In genomic region chr1:154225370-154225769, GRCh38 we compare ENCODE assay signal across 33 cellular contexts. TPM values are rescaled to one million over a fixed set of nuclear protein-coding genes. Genes with fewer than 3 reads are reported as not detected.
DNase-seq lines count a peak whose midpoint lies in the region; ATAC-seq, FAIRE-seq and TF ChIP-seq lines count a peak whose summit lies in the region.
"Had no signal": no experiment of that assay in that cellular context is flagged by ENCODE, and none has a peak within 500 bp of the region (broad histone marks: within the 10 kb centered on the region; RNA-seq: fewer than 3 reads in every experiment).

No MANE protein-coding gene starts in this region.

- H3K79me2 ChIP-seq in astrocyte (ENCODE audit: insufficient read depth, low read length) = peaks cover 90% of the 10 kb centered on the region
- peaks cover 94% of the 10 kb centered on the region for H3K79me2 ChIP-seq in Karpas-422 (ENCODE audit: low read length)

- H3K27me3 Mint-ChIP-seq in activated T-cell treated with anti-CD3 and anti-CD28 coated beads, Interleukin-2, amount 50 U/mL, for 72 hours (ENCODE audit: low read depth) = no peaks in the 10 kb centered on the region
- no peaks in the 10 kb centered on the region for H3K27me3 Mint-ChIP-seq in IgD-negative memory B cell
- no peaks in the 10 kb centered on the region for H3K27me3 Mint-ChIP-seq in astrocyte (ENCODE audit: low read depth, unreplicated experiment)
- peaks cover 0 to 2% (median 0%) of the 10 kb centered on the region in 5 donors for H3K27me3 Mint-ChIP-seq in naive thymus-derived CD8-positive, alpha-beta T cell
- H3K27me3 Mint-ChIP-seq: activated CD4-positive, alpha-beta memory T cell treated with anti-CD3 and anti-CD28 coated beads, Interleukin-2, amount 10 ng/mL, durations not matched to agents 7 days and 5 days had no signal

- H3K4me1 ChIP-seq in astrocyte (ENCODE audit: insufficient read depth, low read length) (peaks cover 12% of the 10 kb centered on the region), Karpas-422 (ENCODE audit: low read length) (peaks cover 28% of the 10 kb centered on the region)

- H3K36me3 ChIP-seq in astrocyte (ENCODE audit: insufficient read depth, low read length) (peaks cover 42% of the 10 kb centered on the region), Karpas-422 (ENCODE audit: insufficient read depth, low read length) (peaks cover 79% of the 10 kb centered on the region)

- H3K27ac ChIP-seq in astrocyte (ENCODE audit: low read depth, low read length) (no peak overlapping the region), Karpas-422 (ENCODE audit: low read length) (no peak overlapping the region)
- H3K27ac ChIP-seq: brain microvascular endothelial cell, gastroesophageal sphincter, lower lobe of right lung, pancreas, Peyer's patch, thoracic aorta had no signal

- peaks cover 52% of the 10 kb centered on the region for H3K4me1 Mint-ChIP-seq in activated T-cell treated with anti-CD3 and anti-CD28 coated beads, Interleukin-2, amount 50 U/mL, for 72 hours (ENCODE audit: low read depth)
- H3K4me1 Mint-ChIP-seq in IgD-negative memory B cell (peaks cover 34 to 38% (median 37%) of the 10 kb centered on the region in 3 donors), astrocyte (ENCODE audit: low read depth, unreplicated experiment) (peaks cover 16% of the 10 kb centered on the region)
- peaks cover 36 to 65% (median 61%) of the 10 kb centered on the region in 4 donors for H3K4me1 Mint-ChIP-seq in naive thymus-derived CD8-positive, alpha-beta T cell

- no peak for FAIRE-seq in astrocyte (lab: Jason Lieb, UNC)
- FAIRE-seq: GM12892, pancreas, urothelium cell line had no signal

- no peak for DNase-seq in activated T-cell treated with anti-CD3 and anti-CD28 coated beads, Interleukin-2, amount 50 U/mL, for 72 hours
- DNase-seq in activated T-cell treated with anti-CD3 and anti-CD28 coated beads, Interleukin-2, amount 50 U/mL, for 1 hour = no peak
- DNase-seq in astrocyte (ENCODE audit: low read depth) (no peak), kidney glomerular epithelial cell (lab: John Stamatoyannopoulos, UW) (no peak), left colon (no peak), Karpas-422 (no peak)
- no peak for DNase-seq in naive thymus-derived CD8-positive, alpha-beta T cell
- DNase-seq: activated CD4-positive, alpha-beta memory T cell treated with anti-CD3 and anti-CD28 coated beads, Interleukin-2, amount 10 ng/mL, durations not matched to agents 7 days and 5 days; activated CD4-positive, CD25-positive, alpha-beta regulatory T cell treated with anti-CD3 and anti-CD28 coated beads, Interleukin-2, amount 50 U/mL, for 72 hours; activated effector memory CD4-positive, alpha-beta T cell treated with anti-CD3 and anti-CD28 coated beads, Interleukin-2, amount 50 U/mL, for 16 hours; brain microvascular endothelial cell; Kasumi-1; lower lobe of right lung; NCI-H1417 treated with DMSO at 0.1 percent for 48 hours; NCI-H2029 treated with DMSO at 0.1 percent for 48 hours; NCI-H2227 treated with DMSO at 0.1 percent for 48 hours; pancreas; Peyer's patch; SHP77; stimulated activated naive CD8-positive, alpha-beta T cell treated with anti-CD3 and anti-CD28 coated beads, Interleukin-15, Interleukin-2, amounts not matched to agents 100 U/mL and 50 U/mL, for 24 hours had no signal

- intact Hi-C loops in left colon (cut with DNase I, micrococcal nuclease) = no loop called here

- H3K4me2 ChIP-seq in astrocyte (ENCODE audit: low read length) (no peak overlapping the region), Karpas-422 (ENCODE audit: low read depth, low read length, poor library complexity, severe bottlenecking) (no peak overlapping the region)

- H3K4me3 ChIP-seq in astrocyte (ENCODE audit: insufficient read depth, low read depth, low read length) (no peak overlapping the region), Karpas-422 (ENCODE audit: low read length) (no peak overlapping the region)
- H3K4me3 ChIP-seq: gastroesophageal sphincter, HAP-1, lower lobe of right lung, pancreas, Peyer's patch, skin epidermis, thoracic aorta had no signal

- peak overlapping the region; percentile 50 for H3K27ac Mint-ChIP-seq in activated T-cell treated with anti-CD3 and anti-CD28 coated beads, Interleukin-2, amount 50 U/mL, for 72 hours
- H3K27ac Mint-ChIP-seq in IgD-negative memory B cell (peak overlapping the region in 2 of 3 donors; percentile 77 to 90), astrocyte (ENCODE audit: unreplicated experiment) (no peak overlapping the region)
- peak overlapping the region in 9 of 10 donors; percentile 7 to 99 (median 60) for H3K27ac Mint-ChIP-seq in naive thymus-derived CD8-positive, alpha-beta T cell
- H3K27ac Mint-ChIP-seq: activated CD4-positive, alpha-beta memory T cell treated with anti-CD3 and anti-CD28 coated beads, Interleukin-2, amount 10 ng/mL, durations not matched to agents 7 days and 5 days had no signal

- TF ChIP-seq CTCF in astrocyte (IDR thresholded peaks at IDR 0.05; ENCODE audit: insufficient read depth, low read depth, low read length) = no peak

- H2AFZ ChIP-seq in astrocyte (ENCODE audit: low read depth, low read length) (no peak overlapping the region), Karpas-422 (ENCODE audit: low read length) (no peak overlapping the region)

- POLR2A ChIA-PET in naive thymus-derived CD8-positive, alpha-beta T cell (lab: Charles Lee) = interaction anchor here (0.5 to 0.7 kb wide), 2 partner anchors 28 to 53 kb away, joined by 3 read pairs; no protein-coding TSS in a partner anchor

- no peaks in the 10 kb centered on the region for H3K9me2 ChIP-seq in Karpas-422 (replicated peaks; ENCODE audit: insufficient read depth, low read length)

- no peak for ATAC-seq in activated T-cell treated with anti-CD3 and anti-CD28 coated beads, Interleukin-2, amount 50 U/mL, for 72 hours (replicated peaks in 1 of 2)
- ATAC-seq in naive thymus-derived CD8-positive, alpha-beta T cell = no peak
- no peak for ATAC-seq in left colon
- ATAC-seq: gastroesophageal sphincter; lower lobe of right lung; pancreas; stimulated activated naive CD8-positive, alpha-beta T cell treated with anti-CD3 and anti-CD28 coated beads, Interleukin-15, Interleukin-2, amounts not matched to agents 100 U/mL and 50 U/mL, for 24 hours had no signal

- H3K4me3 Mint-ChIP-seq in activated T-cell treated with anti-CD3 and anti-CD28 coated beads, Interleukin-2, amount 50 U/mL, for 72 hours = no peak overlapping the region
- H3K4me3 Mint-ChIP-seq in IgD-negative memory B cell = peak overlapping the region in 2 of 4 donors; percentile 17 to 84
- peak overlapping the region; percentile 31 for H3K4me3 Mint-ChIP-seq in astrocyte (ENCODE audit: unreplicated experiment)
- peak overlapping the region in 2 of 10 donors; percentile 23 to 30 for H3K4me3 Mint-ChIP-seq in naive thymus-derived CD8-positive, alpha-beta T cell
- H3K4me3 Mint-ChIP-seq: activated CD4-positive, alpha-beta memory T cell treated with anti-CD3 and anti-CD28 coated beads, Interleukin-2, amount 10 ng/mL, durations not matched to agents 7 days and 5 days had no signal

- H3K36me3 Mint-ChIP-seq in activated T-cell treated with anti-CD3 and anti-CD28 coated beads, Interleukin-2, amount 50 U/mL, for 72 hours (ENCODE audit: insufficient read depth in 2 of 2) = peaks cover 27 to 49% of the 10 kb centered on the region in 2 donors
- H3K36me3 Mint-ChIP-seq in IgD-negative memory B cell (no peaks in the 10 kb centered on the region), astrocyte (ENCODE audit: low read depth, unreplicated experiment) (peaks cover 8% of the 10 kb centered on the region)
- H3K36me3 Mint-ChIP-seq in naive thymus-derived CD8-positive, alpha-beta T cell = peaks cover 0 to 60% (median 6%) of the 10 kb centered on the region in 3 donors

- H3K9ac ChIP-seq in astrocyte (ENCODE audit: low read length) = no peak overlapping the region
- no peak overlapping the region for H3K9ac ChIP-seq in Karpas-422 (ENCODE audit: low read length)

- H3K9me3 ChIP-seq in astrocyte (ENCODE audit: insufficient read depth, low read depth, low read length) (no peaks in the 10 kb centered on the region), Karpas-422 (ENCODE audit: low read length) (no peaks in the 10 kb centered on the region)
- H3K9me3 ChIP-seq: gastroesophageal sphincter, HAP-1, lower lobe of right lung, pancreas, Peyer's patch, thoracic aorta had no signal

- no peaks in the 10 kb centered on the region for H3K27me3 ChIP-seq in astrocyte (ENCODE audit: insufficient read depth, low read length)
- H3K27me3 ChIP-seq in Karpas-422 (ENCODE audit: low read length) = no peaks in the 10 kb centered on the region
- H3K27me3 ChIP-seq: brain microvascular endothelial cell, gastroesophageal sphincter, pancreas, Peyer's patch had no signal

- H4K20me1 ChIP-seq in astrocyte (ENCODE audit: insufficient read depth, low read length) (peaks cover 85% of the 10 kb centered on the region), Karpas-422 (ENCODE audit: insufficient read depth, low read depth, low read length) (peaks cover 18% of the 10 kb centered on the region)

- H3K9me3 Mint-ChIP-seq in activated T-cell treated with anti-CD3 and anti-CD28 coated beads, Interleukin-2, amount 50 U/mL, for 72 hours = peaks cover 0 to 2% of the 10 kb centered on the region in 2 donors
- H3K9me3 Mint-ChIP-seq in IgD-negative memory B cell = peaks cover 0 to 1% (median 0%) of the 10 kb centered on the region in 3 donors
- no peaks in the 10 kb centered on the region for H3K9me3 Mint-ChIP-seq in astrocyte (ENCODE audit: unreplicated experiment)
- no peaks in the 10 kb centered on the region for H3K9me3 Mint-ChIP-seq in naive thymus-derived CD8-positive, alpha-beta T cell

RNA-seq across cellular contexts. Expression of gene UBAP2L, which starts 4.6 kb away (rescaled TPM):
- 100 to 1,000 TPM; 166 to 171 TPM for total RNA-seq in activated T-cell treated with anti-CD3 and anti-CD28 coated beads, Interleukin-2, amount 50 U/mL, for 72 hours
- 60.6 TPM for polyA plus RNA-seq in IgD-negative memory B cell
- total RNA-seq in astrocyte = 203 and 218 TPM in 2 replicates
- total RNA-seq in naive thymus-derived CD8-positive, alpha-beta T cell = 100 to 1,000 TPM; 205 to 206 TPM
- polyA plus RNA-seq in naive thymus-derived CD8-positive, alpha-beta T cell = 10 to 100 TPM; 42.0 to 70.5 (median 54.8) TPM
- 10 to 100 TPM; 78.5 to 90.2 TPM for total RNA-seq in left colon
- total RNA-seq in Karpas-422 (2014; rRNA removed; shearing (Covaris generic); ENCODE audit: low replicate concordance) = 58.6 and 119 TPM in 2 replicates

RNA-seq across cellular contexts. Expression of gene CFAP141, which starts 19.2 kb away (rescaled TPM):
- not detected for total RNA-seq in activated T-cell treated with anti-CD3 and anti-CD28 coated beads, Interleukin-2, amount 50 U/mL, for 72 hours
- not detected for polyA plus RNA-seq in IgD-negative memory B cell
- total RNA-seq in astrocyte (not detected in 2 replicates), left colon (not detected)
- total RNA-seq in naive thymus-derived CD8-positive, alpha-beta T cell = not detected
- not detected for polyA plus RNA-seq in naive thymus-derived CD8-positive, alpha-beta T cell
- total RNA-seq in Karpas-422 (2014; rRNA removed; shearing (Covaris generic); ENCODE audit: low replicate concordance) = not detected in 2 replicates
- total RNA-seq: A172; activated CD4-positive, alpha-beta memory T cell treated with anti-CD3 and anti-CD28 coated beads, Interleukin-2, amount 10 ng/mL, durations not matched to agents 7 days and 5 days; cerebellum; fibroblast of lung; gastroesophageal sphincter; mononuclear cell; pancreas; Peyer's patch; renal cortical epithelial cell; thoracic aorta had no signal
- polyA plus RNA-seq: fibroblast of lung, neural cell had no signal

RNA-seq across cellular contexts. Expression of gene TPM3, which starts 33.5 kb away (rescaled TPM):
- 100 to 1,000 TPM; 456 to 468 TPM for total RNA-seq in activated T-cell treated with anti-CD3 and anti-CD28 coated beads, Interleukin-2, amount 50 U/mL, for 72 hours
- polyA plus RNA-seq in IgD-negative memory B cell = 878 TPM
- total RNA-seq in astrocyte = 600 and 687 TPM in 2 replicates
- total RNA-seq in naive thymus-derived CD8-positive, alpha-beta T cell = 100 to 1,000 TPM; 287 to 307 TPM
- 1,000 to 10,000 TPM in 1 of 3 donors, 100 to 1,000 TPM in 2; 791 to 1,022 (median 805) TPM for polyA plus RNA-seq in naive thymus-derived CD8-positive, alpha-beta T cell
- total RNA-seq in left colon = 100 to 1,000 TPM; 490 to 491 TPM
- total RNA-seq in Karpas-422 (2014; rRNA removed; shearing (Covaris generic); ENCODE audit: low replicate concordance) = 257 and 258 TPM in 2 replicates

RNA-seq across cellular contexts. Expression of gene HAX1, which starts 47.1 kb away (rescaled TPM):
- total RNA-seq in activated T-cell treated with anti-CD3 and anti-CD28 coated beads, Interleukin-2, amount 50 U/mL, for 72 hours = 100 to 1,000 TPM; 306 to 310 TPM
- polyA plus RNA-seq in IgD-negative memory B cell = 119 TPM
- total RNA-seq in astrocyte = 82.2 and 89.9 TPM in 2 replicates
- total RNA-seq in naive thymus-derived CD8-positive, alpha-beta T cell = 100 to 1,000 TPM; 112 to 118 TPM
- 100 to 1,000 TPM; 165 to 170 (median 169) TPM for polyA plus RNA-seq in naive thymus-derived CD8-positive, alpha-beta T cell
- 10 to 100 TPM; 52.3 to 60.2 TPM for total RNA-seq in left colon
- total RNA-seq in Karpas-422 (2014; rRNA removed; shearing (Covaris generic); ENCODE audit: low replicate concordance) = 184 and 229 TPM in 2 replicates
